8 cellular contexts compared by ENCODE assay signal in the genomic region with DNA sequence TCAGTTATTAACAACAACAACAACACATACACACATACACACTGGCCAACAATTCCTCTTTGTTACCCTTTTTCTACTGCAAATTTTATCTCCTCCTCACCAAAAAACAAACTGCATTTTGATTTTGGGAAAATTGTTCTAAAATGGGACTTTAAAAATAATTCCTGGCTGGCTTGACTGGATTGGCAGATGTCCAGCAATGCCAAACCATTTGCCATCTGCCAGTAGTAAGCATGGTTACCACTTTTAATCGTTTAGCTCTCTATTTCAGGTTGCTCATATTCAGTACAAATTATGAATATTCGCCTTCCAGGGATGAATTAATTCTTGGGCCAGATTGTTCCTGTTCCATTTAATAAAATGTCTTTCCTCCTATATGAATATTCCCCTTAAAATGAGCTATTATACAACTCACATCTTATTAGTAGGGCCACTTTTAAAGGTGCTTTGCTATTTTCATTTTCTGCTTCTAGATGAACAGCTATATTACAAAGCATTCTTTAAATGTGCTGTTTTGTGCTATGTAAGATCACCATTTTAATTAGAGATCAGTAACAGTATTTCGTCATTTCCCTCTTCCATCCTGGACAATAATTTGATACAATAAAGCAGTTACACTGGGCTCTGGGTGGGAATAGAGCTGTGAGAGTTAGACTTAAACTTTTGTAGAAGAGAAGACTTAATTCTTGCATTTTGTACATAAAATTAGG. TPM values are rescaled to one million over a fixed set of nuclear protein-coding genes. Genes with fewer than 3 reads are reported as not detected.
DNase-seq lines count a peak whose midpoint lies in the region; ATAC-seq, FAIRE-seq and TF ChIP-seq lines count a peak whose summit lies in the region.

No MANE protein-coding gene starts in this region.

- H3K4me1 ChIP-seq in right atrium auricular region (peaks cover 0 to 75% of the 10 kb centered on the region in 2 donors), body of pancreas (peaks cover 49% of the 10 kb centered on the region), mucosa of rectum (ENCODE audit: control insufficient read depth in 2 of 2, insufficient read depth in 2 of 2, low read length in 2 of 2) (peaks cover 0 to 20% of the 10 kb centered on the region in 2 donors)

- no peak for TF ChIP-seq POLR2A in body of pancreas (IDR thresholded peaks at IDR 0.05)

- no peaks in the 10 kb centered on the region for H3K27me3 ChIP-seq in right atrium auricular region
- H3K27me3 ChIP-seq in body of pancreas, result no peaks in the 10 kb centered on the region
- H3K27me3 ChIP-seq in mucosa of rectum (ENCODE audit: control insufficient read depth in 2 of 2, insufficient read depth in 2 of 2, low read length in 2 of 2), result no peaks in the 10 kb centered on the region

- peak overlapping the region; percentile 84 to 89 for H3K27ac ChIP-seq in right atrium auricular region
- H3K27ac ChIP-seq in body of pancreas, result peak overlapping the region; percentile 76 to 92 (median 88)
- peak overlapping the region; percentile 6 to 71 for H3K27ac ChIP-seq in mucosa of rectum (ENCODE audit: low read depth in 2 of 2, low read length in 2 of 2)

- WGBS in body of pancreas, 2 donors, result 21 to 25% methylated on average over 3 of the region's 3 CpGs

- intact Hi-C loops in left ventricle myocardium superior (cut with micrococcal nuclease), result no loop called here
- intact Hi-C loops in body of pancreas (cut with DNase I), result no loop called here

- H3K9me3 ChIP-seq in right atrium auricular region (no peaks in the 10 kb centered on the region), body of pancreas (no peaks in the 10 kb centered on the region), mucosa of rectum (ENCODE audit: control insufficient read depth in 2 of 2, low read length in 2 of 2) (no peaks in the 10 kb centered on the region)

- H3K9ac ChIP-seq in mucosa of rectum (ENCODE audit: low read depth in 1 of 2, low read length in 2 of 2), result no peak overlapping the region

- TF ChIP-seq CTCF in right atrium auricular region (IDR thresholded peaks at IDR 0.05), result no peak
- no peak for TF ChIP-seq CTCF in body of pancreas (IDR thresholded peaks at IDR 0.05)

- DNase-seq in right atrium auricular region (ENCODE audit: low spot score), result no peak
- DNase-seq in left ventricle myocardium superior, result no peak
- peak; percentile 10 to 35 (median 28) for DNase-seq in body of pancreas
- no peak for DNase-seq in dedifferentiated amniotic fluid mesenchymal stem cell (ENCODE audit: extremely low spot score)
- DNase-seq in cortex of kidney (lab: John Stamatoyannopoulos, UW), result no peak
- no peak for DNase-seq in NCI-H526 treated with DMSO at 0.1 percent for 48 hours (lab: John Stamatoyannopoulos, UW)
- DNase-seq in RCC 7860 (ENCODE audit: low spot score), result no peak

- ATAC-seq in left ventricle myocardium superior (no peak), body of pancreas (peak; percentile 58)

- H3K4me3 ChIP-seq in right atrium auricular region (peak overlapping the region in 1 of 2 donors; percentile 29), body of pancreas (peak overlapping the region in 1 of 2 donors; percentile 5), mucosa of rectum (ENCODE audit: low read length in 2 of 2) (peak overlapping the region; percentile 43 to 53)

- no peak for FAIRE-seq in RCC 7860 (lab: Jason Lieb, UNC)

- H3K36me3 ChIP-seq in right atrium auricular region (no peaks in the 10 kb centered on the region), body of pancreas (replicated peaks in 1 of 2; ENCODE audit: insufficient read depth in 1 of 2, low read depth in 2 of 2) (no peaks in the 10 kb centered on the region), mucosa of rectum (ENCODE audit: control insufficient read depth in 2 of 2, insufficient read depth in 2 of 2, low read length in 2 of 2) (no peaks in the 10 kb centered on the region)

RNA-seq across cellular contexts. Expression of gene SMNDC1, which starts 35.6 kb away (rescaled TPM):
- total RNA-seq in right atrium auricular region, result 1 to 10 TPM; 5.0 to 5.9 TPM
- total RNA-seq in left ventricle myocardium superior, result 24.0 TPM
- 1 to 10 TPM; 7.5 to 7.6 TPM for total RNA-seq in body of pancreas

Comparison
In these comparisons a context has a peak if more than half of its experiments do, and no peak if none do; other contexts are left out.
1. DNase-seq: peak in body of pancreas (4 of 4); none in right atrium auricular region (single experiment), left ventricle myocardium superior (single experiment), dedifferentiated amniotic fluid mesenchymal stem cell (single experiment), cortex of kidney (single experiment), NCI-H526 treated with DMSO at 0.1 percent for 48 hours (single experiment) and RCC 7860 (single experiment).
2. Peak in every context shown above with its lines, with median percentiles within 50 percentile points of each other: H3K27ac ChIP-seq.